ENCODE assay signal across 22 cellular contexts in the genomic region with DNA sequence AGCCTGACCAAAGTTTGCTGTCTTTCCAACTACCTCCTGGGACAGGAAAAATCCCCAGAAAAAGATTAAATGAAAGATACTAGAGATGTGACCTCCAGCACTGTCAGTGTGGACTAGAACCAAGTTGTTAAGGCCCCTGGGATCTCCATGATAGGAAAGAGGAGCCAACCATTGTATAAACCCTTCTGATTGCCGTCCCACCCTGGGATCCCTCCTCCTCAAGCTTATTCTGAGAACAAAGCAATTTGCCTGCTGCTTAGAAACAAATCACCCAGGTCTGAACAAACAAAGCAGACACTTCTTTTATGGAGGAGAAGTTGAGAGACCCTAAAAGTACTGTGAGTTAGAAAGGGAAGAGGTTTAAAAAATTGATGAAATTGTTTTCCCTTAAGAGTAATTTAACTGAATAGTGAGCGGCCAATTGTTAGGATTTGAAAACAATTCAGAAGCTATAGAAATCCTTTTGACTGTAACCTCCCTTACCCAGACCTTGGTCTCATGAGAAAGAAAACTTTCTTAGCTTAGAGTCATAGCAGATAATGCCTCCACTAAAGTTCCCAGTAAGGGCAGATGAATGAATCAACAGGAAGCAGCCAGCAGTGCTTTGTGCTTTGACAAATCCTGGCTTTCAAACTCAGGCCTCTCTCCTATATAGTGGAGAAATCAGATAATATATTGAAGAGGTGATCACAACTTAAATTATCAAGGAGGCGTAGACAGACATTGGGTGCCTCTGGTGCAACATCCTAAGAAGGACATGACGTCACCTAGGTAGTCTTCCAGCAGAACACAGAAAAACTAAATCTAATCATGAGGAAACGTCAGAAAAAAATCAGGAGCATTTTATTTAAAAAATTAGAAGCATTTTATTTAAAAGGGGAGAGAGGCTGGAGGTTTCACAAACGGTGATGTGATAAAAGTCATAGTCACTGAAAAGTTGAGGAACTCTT.
A peak's percentile ranks its signal among the peaks of the same experiment; 100 is the strongest.
DNase-seq lines count a peak whose midpoint lies in the region; ATAC-seq, FAIRE-seq and TF ChIP-seq lines count a peak whose summit lies in the region.
"Had no signal": no experiment of that assay in that cellular context is flagged by ENCODE, and none has a peak within 500 bp of the region (broad histone marks: within the 10 kb centered on the region; RNA-seq: fewer than 3 reads in every experiment).

No MANE protein-coding gene starts in this region.

- no peak for TF ChIP-seq CTCF in SK-N-SH (IDR thresholded peaks at IDR 0.05)
- TF ChIP-seq CTCF in astrocyte (IDR thresholded peaks at IDR 0.05; ENCODE audit: insufficient read depth, low read depth, low read length): no peak
- no peak for TF ChIP-seq CTCF in hepatocyte (IDR thresholded peaks at IDR 0.05; ENCODE audit: poor library complexity)
- no peak for TF ChIP-seq CTCF in ascending aorta (IDR thresholded peaks at IDR 0.05)

- CTCF ChIA-PET in SK-N-SH (lab: Yijun Ruan, JAX): no interaction called here

- 71% methylated on average over 6 of the region's 6 CpGs for WGBS in SK-N-SH (ENCODE audit: low lambda C conversion rate)
- WGBS in hepatocyte (ENCODE audit: low lambda C conversion rate, missing lambda C conversion rate): 79% methylated on average over 6 of the region's 6 CpGs

- H4K20me1 ChIP-seq in SK-N-SH (ENCODE audit: insufficient read depth): no peaks in the 10 kb centered on the region
- H4K20me1 ChIP-seq in astrocyte (ENCODE audit: insufficient read depth, low read length): no peaks in the 10 kb centered on the region
- no peaks in the 10 kb centered on the region for H4K20me1 ChIP-seq in hepatocyte (ENCODE audit: insufficient read depth, poor library complexity, severe bottlenecking)

- TF ChIP-seq EP300 in SK-N-SH (IDR thresholded peaks at IDR 0.05; ENCODE audit: borderline replicate concordance in 1 of 2, low read depth in 1 of 2, low read length in 1 of 2): no peak

- H3K4me2 ChIP-seq in SK-N-SH: no peak overlapping the region
- no peak overlapping the region for H3K4me2 ChIP-seq in astrocyte (ENCODE audit: low read length)
- no peak overlapping the region for H3K4me2 ChIP-seq in hepatocyte

- H3K36me3 ChIP-seq in SK-N-SH (replicated peaks in 1 of 2; ENCODE audit: control insufficient read depth in 1 of 2, insufficient read depth in 2 of 2, low read length in 1 of 2) (no peaks in the 10 kb centered on the region), astrocyte (ENCODE audit: insufficient read depth, low read length) (no peaks in the 10 kb centered on the region), hepatocyte (replicated peaks; ENCODE audit: insufficient read depth, low read depth) (no peaks in the 10 kb centered on the region), ascending aorta (no peaks in the 10 kb centered on the region)
- H3K36me3 ChIP-seq: tibial nerve had no signal

- no peaks in the 10 kb centered on the region for H3K79me2 ChIP-seq in SK-N-SH (ENCODE audit: insufficient read depth)
- H3K79me2 ChIP-seq in astrocyte (ENCODE audit: insufficient read depth, low read length): no peaks in the 10 kb centered on the region
- H3K79me2 ChIP-seq in hepatocyte: no peaks in the 10 kb centered on the region

- H3K4me1 ChIP-seq in SK-N-SH (ENCODE audit: control insufficient read depth in 1 of 2, insufficient read depth in 2 of 2, low read depth in 1 of 2, low read length in 1 of 2) (peaks cover 0 to 3% of the 10 kb centered on the region in 2 experiments; a peak in 1 of 4 replicates), astrocyte (ENCODE audit: insufficient read depth, low read length) (no peaks in the 10 kb centered on the region), hepatocyte (ENCODE audit: insufficient read depth) (peaks cover 11% of the 10 kb centered on the region), ascending aorta (no peaks in the 10 kb centered on the region)

- FAIRE-seq in astrocyte (lab: Jason Lieb, UNC): no peak
- FAIRE-seq: endothelial cell of umbilical vein, HTR-8/SVneo, islet of Langerhans had no signal

- DNase-seq in SK-N-SH (no peak), astrocyte (ENCODE audit: low read depth) (peak; percentile 16), hepatocyte (ENCODE audit: low spot score) (no peak), ascending aorta (ENCODE audit: low spot score in 2 of 2) (no peak), D341Med (ENCODE audit: low spot score) (no peak)
- DNase-seq in stimulated activated naive B cell treated with anti-CD40 and anti-IgM and Interleukin-4, amounts not matched to agents 10 μg/mL and 1 μg/mL and 100 μg/mL, for 72 hours: no peak
- DNase-seq: activated CD4-positive, alpha-beta T cell treated with anti-CD3 and anti-CD28 coated beads, Interleukin-2, amount 50 U/mL, for 4 hours; activated T-cell treated with anti-CD3 and anti-CD28 coated beads, Interleukin-2, amount 50 U/mL, for 48 hours; cerebellar nuclear complex; mesenchymal stem cell; MV-4-11; NCI-H446 treated with DMSO at 0.1 percent for 48 hours; occipital lobe; OCI-M1; stimulated activated CD4-positive, alpha-beta T cell treated with anti-CD3 and anti-CD28 coated beads, Interleukin-4, amount 100 ng/mL, for 24 hours had no signal

- POLR2A ChIA-PET in SK-N-SH (lab: Yijun Ruan, JAX): no interaction called here

- intact Hi-C loops in ascending aorta (cut with DNase I): no loop called here

- peaks cover 5% of the 10 kb centered on the region for H3K4me1 Mint-ChIP-seq in astrocyte (ENCODE audit: low read depth, unreplicated experiment)
- H3K4me1 Mint-ChIP-seq in stimulated activated naive B cell treated with anti-CD40 and anti-IgM and Interleukin-4, amounts not matched to agents 10 μg/mL and 1 μg/mL and 100 μg/mL, for 72 hours: peaks cover 11 to 33% of the 10 kb centered on the region in 2 donors

- H3K9me2 ChIP-seq in SK-N-SH: no peaks in the 10 kb centered on the region
- H3K9me2 ChIP-seq in hepatocyte (replicated peaks; ENCODE audit: insufficient read depth): no peaks in the 10 kb centered on the region

- H2AFZ ChIP-seq in SK-N-SH (ENCODE audit: low read depth) (0 out of 2 replicates have a peak overlapping the region, but pooled peaks have one; percentile 41), astrocyte (ENCODE audit: low read depth, low read length) (no peak overlapping the region), hepatocyte (peak overlapping the region; percentile 21)

- H3K27ac Mint-ChIP-seq in astrocyte (ENCODE audit: unreplicated experiment): peak overlapping the region; percentile 49
- peak overlapping the region; percentile 17 for H3K27ac Mint-ChIP-seq in stimulated activated naive B cell treated with anti-CD40 and anti-IgM and Interleukin-4, amounts not matched to agents 10 μg/mL and 1 μg/mL and 100 μg/mL, for 72 hours
- H3K27ac Mint-ChIP-seq: activated naive CD8-positive, alpha-beta T cell had no signal

- H3K36me3 Mint-ChIP-seq in astrocyte (ENCODE audit: low read depth, unreplicated experiment): no peaks in the 10 kb centered on the region
- H3K36me3 Mint-ChIP-seq in stimulated activated naive B cell treated with anti-CD40 and anti-IgM and Interleukin-4, amounts not matched to agents 10 μg/mL and 1 μg/mL and 100 μg/mL, for 72 hours: peaks cover 0 to 3% of the 10 kb centered on the region in 2 donors
- H3K36me3 Mint-ChIP-seq: activated naive CD8-positive, alpha-beta T cell had no signal

- H3K4me3 ChIP-seq in SK-N-SH (ENCODE audit: low read depth in 2 of 2, low read length in 1 of 2): no peak overlapping the region
- no peak overlapping the region for H3K4me3 ChIP-seq in astrocyte (ENCODE audit: insufficient read depth, low read depth, low read length)
- H3K4me3 ChIP-seq in hepatocyte: no peak overlapping the region
- no peak overlapping the region for H3K4me3 ChIP-seq in ascending aorta
- H3K4me3 ChIP-seq: tibial nerve had no signal

- no peak for ATAC-seq in SK-N-SH treated with all-trans-retinoic acid at 6 μM for 48 hours
- ATAC-seq in stimulated activated naive B cell treated with anti-CD40 and anti-IgM and Interleukin-4, amounts not matched to agents 10 μg/mL and 1 μg/mL and 100 μg/mL, for 72 hours (replicated peaks): no peak
- ATAC-seq in HG02763 (IDR thresholded peaks at IDR 0.05; ENCODE audit: unreplicated experiment): no peak

- no peaks in the 10 kb centered on the region for H3K27me3 Mint-ChIP-seq in astrocyte (ENCODE audit: low read depth, unreplicated experiment)
- no peaks in the 10 kb centered on the region for H3K27me3 Mint-ChIP-seq in stimulated activated naive B cell treated with anti-CD40 and anti-IgM and Interleukin-4, amounts not matched to agents 10 μg/mL and 1 μg/mL and 100 μg/mL, for 72 hours
- H3K27me3 Mint-ChIP-seq: activated naive CD8-positive, alpha-beta T cell had no signal

- no peaks in the 10 kb centered on the region for H3K9me3 Mint-ChIP-seq in astrocyte (ENCODE audit: unreplicated experiment)
- peaks cover 0 to 4% of the 10 kb centered on the region in 2 donors for H3K9me3 Mint-ChIP-seq in stimulated activated naive B cell treated with anti-CD40 and anti-IgM and Interleukin-4, amounts not matched to agents 10 μg/mL and 1 μg/mL and 100 μg/mL, for 72 hours

- H3K27me3 ChIP-seq in SK-N-SH (ENCODE audit: insufficient read depth) (no peaks in the 10 kb centered on the region), astrocyte (ENCODE audit: insufficient read depth, low read length) (no peaks in the 10 kb centered on the region), hepatocyte (no peaks in the 10 kb centered on the region), ascending aorta (no peaks in the 10 kb centered on the region)
- H3K27me3 ChIP-seq: tibial nerve had no signal

- H3K9ac ChIP-seq in SK-N-SH: no peak overlapping the region
- H3K9ac ChIP-seq in astrocyte (ENCODE audit: low read length): no peak overlapping the region

- TF ChIP-seq RAD21 in SK-N-SH (IDR thresholded peaks at IDR 0.05; ENCODE audit: low read length): no peak

- no peak overlapping the region for H3K4me3 Mint-ChIP-seq in astrocyte (ENCODE audit: unreplicated experiment)
- no peak overlapping the region for H3K4me3 Mint-ChIP-seq in stimulated activated naive B cell treated with anti-CD40 and anti-IgM and Interleukin-4, amounts not matched to agents 10 μg/mL and 1 μg/mL and 100 μg/mL, for 72 hours
- H3K4me3 Mint-ChIP-seq: activated naive CD8-positive, alpha-beta T cell had no signal

- no peak overlapping the region for H3K27ac ChIP-seq in SK-N-SH (ENCODE audit: low read depth in 2 of 2, low read length in 1 of 2)
- no peak overlapping the region for H3K27ac ChIP-seq in astrocyte (ENCODE audit: low read depth, low read length)
- peak overlapping the region; percentile 17 for H3K27ac ChIP-seq in hepatocyte
- no peak overlapping the region for H3K27ac ChIP-seq in ascending aorta
- H3K27ac ChIP-seq: tibial nerve had no signal

- no peaks in the 10 kb centered on the region for H3F3A ChIP-seq in SK-N-SH (replicated peaks; ENCODE audit: insufficient read depth)

- H3K9me3 ChIP-seq in SK-N-SH (no peaks in the 10 kb centered on the region), astrocyte (ENCODE audit: insufficient read depth, low read depth, low read length) (no peaks in the 10 kb centered on the region), hepatocyte (ENCODE audit: low read depth) (no peaks in the 10 kb centered on the region), ascending aorta (no peaks in the 10 kb centered on the region)
- H3K9me3 ChIP-seq: tibial nerve had no signal
